Comparison of ENCODE assay signal across 21 cellular contexts in genomic region chr14:105909046-105909827, GRCh38.
A peak's percentile ranks its signal among the peaks of the same experiment; 100 is the strongest.
DNase-seq lines count a peak whose midpoint lies in the region; ATAC-seq and TF ChIP-seq lines count a peak whose summit lies in the region.
"Had no signal": no experiment of that assay in that cellular context is flagged by ENCODE, and none has a peak within 500 bp of the region (broad histone marks: within the 10 kb centered on the region; RNA-seq: fewer than 3 reads in every experiment).

No MANE protein-coding gene starts in this region.

- no CpG with 5 or more reads among the region's 14 CpGs for WGBS in neuronal stem cell (ENCODE audit: extremely low coverage in 2 of 2, insufficient read length in 2 of 2, insufficient replicate concordance in 1 of 2), 2 donors

- H3K36me3 ChIP-seq in neuronal stem cell (replicated peaks in 1 of 2; ENCODE audit: control insufficient read depth in 2 of 2, insufficient read depth in 2 of 2, low read length in 2 of 2), result no peaks in the 10 kb centered on the region
- no peaks in the 10 kb centered on the region for H3K36me3 ChIP-seq in WERI-Rb-1
- H3K36me3 ChIP-seq: BLaER1 treated with 17β-estradiol and CSF1 and Interleukin-3, amounts not matched to agents 10 nM and 100 nM had no signal

- DNase-seq in stimulated activated naive CD8-positive, alpha-beta T cell treated with anti-CD3 and anti-CD28 coated beads, Interleukin-15, amount 100 ng/mL, for 72 hours, result no peak
- no peak for DNase-seq in stimulated activated naive CD8-positive, alpha-beta T cell treated with anti-CD3 and anti-CD28 coated beads, Interleukin-15, Interleukin-2, amounts not matched to agents 100 U/mL and 50 U/mL, for 24 hours
- DNase-seq in activated B cell treated with CpG ODN at 0.5 μM for 24 hours, result no peak
- no peak for DNase-seq in neuronal stem cell (ENCODE audit: low spot score)
- DNase-seq in WERI-Rb-1, result no peak
- DNase-seq: CD4-positive, alpha-beta memory T cell; COR-L47; Karpas-422; NCI-H1105; NCI-H1436 treated with DMSO at 0.1 percent for 48 hours; NCI-H187 treated with DMSO at 0.1 percent for 48 hours; NCI-H2107; NCI-H446; NCI-H524 treated with DMSO at 0.1 percent for 48 hours; NCI-H82; PC-9; SHP77 had no signal

- H4K8ac ChIP-seq in neuronal stem cell (ENCODE audit: low read depth, low read length), result no peak overlapping the region

- intact Hi-C loops in activated B cell treated with CpG ODN at 0.5 μM for 24 hours (cut with micrococcal nuclease), result no loop called here

- peak; percentile 7 for ATAC-seq in stimulated activated naive CD8-positive, alpha-beta T cell treated with anti-CD3 and anti-CD28 coated beads, Interleukin-15, amount 100 ng/mL, for 72 hours
- ATAC-seq in stimulated activated naive CD8-positive, alpha-beta T cell treated with anti-CD3 and anti-CD28 coated beads, Interleukin-15, Interleukin-2, amounts not matched to agents 100 U/mL and 50 U/mL, for 24 hours, result no peak
- no peak for ATAC-seq in activated B cell treated with CpG ODN at 0.5 μM for 24 hours (ENCODE audit: low read depth)
- ATAC-seq in GM19035 (IDR thresholded peaks at IDR 0.05; ENCODE audit: unreplicated experiment), result no peak
- no peak for ATAC-seq in HG03139 (IDR thresholded peaks at IDR 0.05; ENCODE audit: unreplicated experiment)
- ATAC-seq: HCT116 had no signal

- no peaks in the 10 kb centered on the region for H3K79me1 ChIP-seq in neuronal stem cell (ENCODE audit: low read depth, low read length)

- no peak overlapping the region for H2BK120ac ChIP-seq in neuronal stem cell (ENCODE audit: low read depth, low read length)

- no peak overlapping the region for H3K4me3 Mint-ChIP-seq in stimulated activated naive CD8-positive, alpha-beta T cell treated with anti-CD3 and anti-CD28 coated beads, Interleukin-15, amount 100 ng/mL, for 72 hours
- peak overlapping the region; percentile 63 for H3K4me3 Mint-ChIP-seq in activated B cell treated with CpG ODN at 0.5 μM for 24 hours
- H3K4me3 Mint-ChIP-seq: CD4-positive, alpha-beta memory T cell had no signal

- H3K36me3 Mint-ChIP-seq in activated B cell treated with CpG ODN at 0.5 μM for 24 hours (ENCODE audit: low read depth), result peaks cover 3% of the 10 kb centered on the region
- H3K36me3 Mint-ChIP-seq: CD4-positive, alpha-beta memory T cell had no signal

- H3K4me3 ChIP-seq in neuronal stem cell (ENCODE audit: low read length in 2 of 2) (no peak overlapping the region), WERI-Rb-1 (ENCODE audit: low read depth, low read length) (no peak overlapping the region)
- H3K4me3 ChIP-seq: BLaER1 treated with 17β-estradiol and CSF1 and Interleukin-3, amounts not matched to agents 10 nM and 100 nM; PC-9 had no signal

- POLR2A ChIA-PET in activated B cell treated with CpG ODN at 0.5 μM for 24 hours (lab: Charles Lee), result interaction anchor here (0.7 to 1.4 kb wide), 6 partner anchors 10 to 50 kb away, joined by 3 to 13 read pairs (median 4); no protein-coding TSS in a partner anchor

- no peak overlapping the region for H2BK15ac ChIP-seq in neuronal stem cell (ENCODE audit: low read length)

- TF ChIP-seq CTCF in activated B cell treated with CpG ODN at 0.5 μM for 24 hours (IDR thresholded peaks at IDR 0.05) (no peak), WERI-Rb-1 (IDR thresholded peaks at IDR 0.05; ENCODE audit: low read depth, low read length) (no peak)

- no peak overlapping the region for H2AFZ ChIP-seq in neuronal stem cell (ENCODE audit: low read length)
- H2AFZ ChIP-seq: PC-9 had no signal

- no peak overlapping the region for H3K27ac ChIP-seq in neuronal stem cell (replicated peaks; ENCODE audit: low read length)
- H3K27ac ChIP-seq in WERI-Rb-1, result no peak overlapping the region
- H3K27ac ChIP-seq: BLaER1 treated with 17β-estradiol and CSF1 and Interleukin-3, amounts not matched to agents 10 nM and 100 nM; PC-9 had no signal

- no peak overlapping the region for H2BK12ac ChIP-seq in neuronal stem cell (ENCODE audit: low read length)

- no peak overlapping the region for H3K14ac ChIP-seq in neuronal stem cell (ENCODE audit: low read length)

- CTCF ChIA-PET in activated B cell treated with CpG ODN at 0.5 μM for 24 hours (lab: Charles Lee), result no interaction called here

- H3K27me3 ChIP-seq in neuronal stem cell (ENCODE audit: control insufficient read depth in 3 of 3, insufficient read depth in 3 of 3, low read depth in 1 of 3, low read length in 3 of 3), result peaks cover 0 to 4% (median 0%) of the 10 kb centered on the region in 3 experiments
- H3K27me3 ChIP-seq in WERI-Rb-1 (ENCODE audit: insufficient read depth, low read depth, severe bottlenecking), result peaks cover 62% of the 10 kb centered on the region
- H3K27me3 ChIP-seq: BLaER1 treated with 17β-estradiol and CSF1 and Interleukin-3, amounts not matched to agents 10 nM and 100 nM had no signal

- H3K9ac ChIP-seq in neuronal stem cell (ENCODE audit: low read depth, low read length, poor library complexity), result no peak overlapping the region
- H3K9ac ChIP-seq: BLaER1 treated with 17β-estradiol and CSF1 and Interleukin-3, amounts not matched to agents 10 nM and 100 nM had no signal

- no peak overlapping the region for H2BK5ac ChIP-seq in neuronal stem cell (ENCODE audit: low read length)

- no peak overlapping the region for H3K18ac ChIP-seq in neuronal stem cell (ENCODE audit: low read length)

- H3K4me1 Mint-ChIP-seq in stimulated activated naive CD8-positive, alpha-beta T cell treated with anti-CD3 and anti-CD28 coated beads, Interleukin-15, amount 100 ng/mL, for 72 hours, result peaks cover 14% of the 10 kb centered on the region
- peaks cover 34% of the 10 kb centered on the region for H3K4me1 Mint-ChIP-seq in activated B cell treated with CpG ODN at 0.5 μM for 24 hours
- H3K4me1 Mint-ChIP-seq: CD4-positive, alpha-beta memory T cell had no signal

- peak overlapping the region; percentile 11 for H3K4me2 ChIP-seq in neuronal stem cell (ENCODE audit: insufficient read depth, low read length, poor library complexity, severe bottlenecking)
- H3K4me2 ChIP-seq: BLaER1 treated with 17β-estradiol and CSF1 and Interleukin-3, amounts not matched to agents 10 nM and 100 nM; PC-9 had no signal

- H3K4me1 ChIP-seq in neuronal stem cell (ENCODE audit: control insufficient read depth in 2 of 2, insufficient read depth in 1 of 2, low read depth in 1 of 2, low read length in 2 of 2), result no peaks in the 10 kb centered on the region
- H3K4me1 ChIP-seq: BLaER1 treated with 17β-estradiol and CSF1 and Interleukin-3, amounts not matched to agents 10 nM and 100 nM had no signal

- H2AK5ac ChIP-seq in neuronal stem cell (ENCODE audit: low read depth, low read length), result no peak overlapping the region

- H3K9me3 ChIP-seq in neuronal stem cell (replicated peaks in 1 of 2; ENCODE audit: control insufficient read depth in 2 of 2, insufficient read depth in 1 of 2, low read depth in 1 of 2, low read length in 2 of 2), result peaks cover 0 to 45% of the 10 kb centered on the region in 2 donors
- no peaks in the 10 kb centered on the region for H3K9me3 ChIP-seq in WERI-Rb-1 (ENCODE audit: severe bottlenecking)
- H3K9me3 ChIP-seq: BLaER1 treated with 17β-estradiol and CSF1 and Interleukin-3, amounts not matched to agents 10 nM and 100 nM had no signal

- no peak overlapping the region for H3K4ac ChIP-seq in neuronal stem cell (ENCODE audit: low read length)

- no peak overlapping the region for H3K23ac ChIP-seq in neuronal stem cell (ENCODE audit: low read depth, low read length, poor library complexity)

- H3K27me3 Mint-ChIP-seq in stimulated activated naive CD8-positive, alpha-beta T cell treated with anti-CD3 and anti-CD28 coated beads, Interleukin-15, amount 100 ng/mL, for 72 hours, result peaks cover 28% of the 10 kb centered on the region
- no peaks in the 10 kb centered on the region for H3K27me3 Mint-ChIP-seq in activated B cell treated with CpG ODN at 0.5 μM for 24 hours

- H3K27ac Mint-ChIP-seq in stimulated activated naive CD8-positive, alpha-beta T cell treated with anti-CD3 and anti-CD28 coated beads, Interleukin-15, amount 100 ng/mL, for 72 hours, result peak overlapping the region in 1 of 2 donors; percentile 86
- peak overlapping the region; percentile 30 for H3K27ac Mint-ChIP-seq in activated B cell treated with CpG ODN at 0.5 μM for 24 hours
- H3K27ac Mint-ChIP-seq: CD4-positive, alpha-beta memory T cell had no signal

- H3K9me3 Mint-ChIP-seq in stimulated activated naive CD8-positive, alpha-beta T cell treated with anti-CD3 and anti-CD28 coated beads, Interleukin-15, amount 100 ng/mL, for 72 hours, result peaks cover 0 to 7% of the 10 kb centered on the region in 2 donors
- no peaks in the 10 kb centered on the region for H3K9me3 Mint-ChIP-seq in activated B cell treated with CpG ODN at 0.5 μM for 24 hours

- no peak overlapping the region for H4K91ac ChIP-seq in neuronal stem cell (ENCODE audit: low read depth, low read length, poor library complexity)
